In the genomic region with DNA sequence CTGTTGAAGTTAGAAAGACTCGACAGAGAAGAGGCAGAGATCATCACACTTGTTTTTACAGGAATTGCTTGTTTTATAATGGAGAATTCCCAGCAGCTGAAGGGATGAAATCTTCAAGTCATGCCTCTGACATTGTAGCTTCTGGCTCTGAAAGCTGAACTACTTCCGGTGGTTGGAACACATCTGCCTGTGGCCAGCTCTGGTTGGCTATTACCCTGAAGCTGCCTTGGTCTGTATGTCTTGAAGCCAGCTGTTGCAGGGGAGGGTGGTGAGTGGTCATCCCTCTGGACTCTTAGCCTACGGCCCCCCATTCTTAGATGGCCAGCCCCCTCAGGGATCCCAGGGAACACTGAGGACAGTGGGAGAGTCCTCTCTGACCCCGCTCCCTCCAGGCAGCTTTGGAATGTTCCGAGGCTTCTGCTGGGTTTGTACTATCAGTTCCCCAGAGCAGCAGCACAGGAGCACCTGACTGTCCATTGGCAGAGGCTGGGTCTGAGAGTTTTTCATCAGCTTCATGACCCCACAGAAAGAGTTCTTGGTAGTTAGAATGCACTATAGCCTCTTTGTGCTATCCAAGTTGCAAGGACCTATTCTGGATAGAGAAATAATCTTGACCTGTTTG, we compare ENCODE assay signal across 17 cellular contexts.
A peak's percentile ranks its signal among the peaks of the same experiment; 100 is the strongest.
DNase-seq lines count a peak whose midpoint lies in the region; ATAC-seq and TF ChIP-seq lines count a peak whose summit lies in the region.
"Had no signal": no experiment of that assay in that cellular context is flagged by ENCODE, and none has a peak within 500 bp of the region (broad histone marks: within the 10 kb centered on the region; RNA-seq: fewer than 3 reads in every experiment).

No MANE protein-coding gene starts in this region.

- H3K9me3 ChIP-seq in right cardiac atrium (ENCODE audit: control insufficient read depth, low read length), result no peaks in the 10 kb centered on the region
- H3K9me3 ChIP-seq: A549 had no signal

- H3K4me3 ChIP-seq in NB4 (ENCODE audit: low read depth, low read length) (no peak overlapping the region), right cardiac atrium (ENCODE audit: low read length) (no peak overlapping the region)
- H3K4me3 ChIP-seq: A549, GM12878 had no signal

- intact Hi-C loops in right cardiac atrium (cut with DNase I), result no loop called here

- 44% methylated on average over 5 of the region's 5 CpGs for WGBS in right cardiac atrium

- peak; percentile 84 for ATAC-seq in GM18861 (IDR thresholded peaks at IDR 0.05; ENCODE audit: unreplicated experiment)
- peak; percentile 49 for ATAC-seq in HG02678 (IDR thresholded peaks at IDR 0.05; ENCODE audit: unreplicated experiment)
- peak; percentile 50 to 60 for ATAC-seq in right cardiac atrium
- ATAC-seq in GM18502 (IDR thresholded peaks at IDR 0.05; ENCODE audit: poor library complexity, unreplicated experiment), result no peak
- no peak for ATAC-seq in HG02840 (IDR thresholded peaks at IDR 0.05; ENCODE audit: low FRiP score, unreplicated experiment)
- ATAC-seq: GM12878, Panc1 had no signal

- H3K27ac ChIP-seq in right cardiac atrium (ENCODE audit: low read length), result no peak overlapping the region
- H3K27ac ChIP-seq: A549 had no signal

- no peak for TF ChIP-seq POLR2A in NB4 (IDR thresholded peaks at IDR 0.05; ENCODE audit: extremely low read depth, insufficient read length)

- in situ Hi-C loops in GM13976 (cut with MboI; ENCODE audit: low sequenced_read_pairs, unreplicated experiment), result no loop called here

- no peak for TF ChIP-seq CTCF in NB4 (IDR thresholded peaks at IDR 0.05; ENCODE audit: low read depth, low read length)
- TF ChIP-seq CTCF in GM13976 (IDR thresholded peaks at IDR 0.05; ENCODE audit: borderline replicate concordance, control extremely low read depth, extremely low read depth, insufficient read depth, missing control alignments), result no peak

- peak; percentile 7 for DNase-seq in NB4 (ENCODE audit: low read depth)
- no peak for DNase-seq in right cardiac atrium
- DNase-seq in GM13976 (ENCODE audit: low spot score), result no peak
- DNase-seq: C1 segment of cervical spinal cord, GDM1, MV-4-11, NCI-H146, NCI-H2081 treated with DMSO at 0.1 percent for 48 hours, NCI-H524 treated with DMSO at 0.1 percent for 48 hours, SHP77 treated with DMSO at 0.1 percent for 48 hours had no signal

- H3K4me1 ChIP-seq in right cardiac atrium (ENCODE audit: control insufficient read depth, insufficient read depth, low read length), result no peaks in the 10 kb centered on the region
- H3K4me1 ChIP-seq: A549 had no signal

- H3K27me3 ChIP-seq in right cardiac atrium (ENCODE audit: control insufficient read depth, insufficient read depth), result no peaks in the 10 kb centered on the region

Comparison
In these comparisons a context has a peak if more than half of its experiments do, and no peak if none do; other contexts are left out.
1. ATAC-seq: peak in GM18861 (single experiment), HG02678 (single experiment) and right cardiac atrium (2 of 2); none in GM18502 (single experiment) and HG02840 (single experiment).